In genomic region chr16:17223576-17223975, GRCh38 we compare ENCODE assay signal across 1 cellular context.
TF ChIP-seq lines count a peak whose summit lies in the region.

No MANE protein-coding gene starts in this region.

TF ChIP-seq in SK-N-SH, 30 proteins besides CTCF, POLR2A, EP300 and RAD21 (continued from another document):
- no peak for TF ChIP-seq YY1 (IDR thresholded peaks at IDR 0.05; ENCODE audit: low read depth)
- no peak for TF ChIP-seq POLR2AphosphoS5 (IDR thresholded peaks at IDR 0.05; ENCODE audit: low read depth, low read length)
- TF ChIP-seq MXI1 (IDR thresholded peaks at IDR 0.05; ENCODE audit: low read depth, low read length): no peak
- TF ChIP-seq NRF1 (IDR thresholded peaks at IDR 0.05; ENCODE audit: low read depth, low read length): no peak
- no peak for TF ChIP-seq RXRA (IDR thresholded peaks at IDR 0.05; ENCODE audit: borderline replicate concordance, low read depth)
- no peak for TF ChIP-seq ELF1 (IDR thresholded peaks at IDR 0.05)
- TF ChIP-seq, protein P1, sequence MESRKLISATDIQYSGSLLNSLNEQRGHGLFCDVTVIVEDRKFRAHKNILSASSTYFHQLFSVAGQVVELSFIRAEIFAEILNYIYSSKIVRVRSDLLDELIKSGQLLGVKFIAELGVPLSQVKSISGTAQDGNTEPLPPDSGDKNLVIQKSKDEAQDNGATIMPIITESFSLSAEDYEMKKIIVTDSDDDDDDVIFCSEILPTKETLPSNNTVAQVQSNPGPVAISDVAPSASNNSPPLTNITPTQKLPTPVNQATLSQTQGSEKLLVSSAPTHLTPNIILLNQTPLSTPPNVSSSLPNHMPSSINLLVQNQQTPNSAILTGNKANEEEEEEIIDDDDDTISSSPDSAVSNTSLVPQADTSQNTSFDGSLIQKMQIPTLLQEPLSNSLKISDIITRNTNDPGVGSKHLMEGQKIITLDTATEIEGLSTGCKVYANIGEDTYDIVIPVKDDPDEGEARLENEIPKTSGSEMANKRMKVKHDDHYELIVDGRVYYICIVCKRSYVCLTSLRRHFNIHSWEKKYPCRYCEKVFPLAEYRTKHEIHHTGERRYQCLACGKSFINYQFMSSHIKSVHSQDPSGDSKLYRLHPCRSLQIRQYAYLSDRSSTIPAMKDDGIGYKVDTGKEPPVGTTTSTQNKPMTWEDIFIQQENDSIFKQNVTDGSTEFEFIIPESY (IDR thresholded peaks at IDR 0.05; ENCODE audit: borderline replicate concordance, low read depth): no peak
- no peak for TF ChIP-seq TCF12 (IDR thresholded peaks at IDR 0.05)
TF ChIP-seq in SK-N-SH: peak in this region for 0.
